1 cellular context compared by ENCODE assay signal in genomic region chr16:58433569-58433951, GRCh38.
TF ChIP-seq lines count a peak whose summit lies in the region.

No MANE protein-coding gene starts in this region.

TF ChIP-seq in K562, 482 proteins besides CTCF, POLR2A, EP300 and RAD21 (continued from another document and continues in another):
- no peak for TF ChIP-seq CEBPZ (IDR thresholded peaks at IDR 0.05; ENCODE audit: borderline replicate concordance, low read depth, low read length)
- TF ChIP-seq, protein P1, sequence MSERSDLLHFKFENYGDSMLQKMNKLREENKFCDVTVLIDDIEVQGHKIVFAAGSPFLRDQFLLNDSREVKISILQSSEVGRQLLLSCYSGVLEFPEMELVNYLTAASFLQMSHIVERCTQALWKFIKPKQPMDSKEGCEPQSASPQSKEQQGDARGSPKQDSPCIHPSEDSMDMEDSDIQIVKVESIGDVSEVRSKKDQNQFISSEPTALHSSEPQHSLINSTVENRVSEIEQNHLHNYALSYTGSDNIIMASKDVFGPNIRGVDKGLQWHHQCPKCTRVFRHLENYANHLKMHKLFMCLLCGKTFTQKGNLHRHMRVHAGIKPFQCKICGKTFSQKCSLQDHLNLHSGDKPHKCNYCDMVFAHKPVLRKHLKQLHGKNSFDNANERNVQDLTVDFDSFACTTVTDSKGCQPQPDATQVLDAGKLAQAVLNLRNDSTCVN (CRISPR knock-in tag; IDR thresholded peaks at IDR 0.05): 0 out of 2 replicates have a peak, but pooled peaks have one; percentile 31
- TF ChIP-seq TCF3 (CRISPR knock-in tag; IDR thresholded peaks at IDR 0.05): no peak
- no peak for TF ChIP-seq PHB2 (IDR thresholded peaks at IDR 0.05; ENCODE audit: low read depth)
- no peak for TF ChIP-seq JUND (IDR thresholded peaks at IDR 0.05; ENCODE audit: borderline replicate concordance, low read depth, low read length)
- peak; percentile 63; the same call in 2 of the 3 replicates for TF ChIP-seq JUND (tag; IDR thresholded peaks at IDR 0.05; ENCODE audit: borderline replicate concordance, low read depth, low read length)
- TF ChIP-seq ZNF324 (CRISPR knock-in tag; IDR thresholded peaks at IDR 0.05): 0 out of 2 replicates have a peak, but pooled peaks have one; percentile 17
- TF ChIP-seq THRB (CRISPR knock-in tag; conservative IDR thresholded peaks at IDR 0.05): peak; percentile 84; the same call in 1 of the 2 replicates
- peak; percentile 53; the same call in 1 of the 2 replicates for TF ChIP-seq ATF4 (CRISPR knock-in tag; IDR thresholded peaks at IDR 0.05)
- TF ChIP-seq, protein P2, sequence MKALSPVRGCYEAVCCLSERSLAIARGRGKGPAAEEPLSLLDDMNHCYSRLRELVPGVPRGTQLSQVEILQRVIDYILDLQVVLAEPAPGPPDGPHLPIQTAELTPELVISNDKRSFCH (CRISPR knock-in tag; IDR thresholded peaks at IDR 0.05): peak; percentile 39; the same call in 1 of the 2 replicates
- TF ChIP-seq, protein P2 (tag; IDR thresholded peaks at IDR 0.05): peak; percentile 92; the same call in 1 of the 2 replicates
- peak; percentile 76 for TF ChIP-seq TAF7 (tag; IDR thresholded peaks at IDR 0.05)
- peak; percentile 99 for TF ChIP-seq ZNF584 (CRISPR knock-in tag; IDR thresholded peaks at IDR 0.05; ENCODE audit: low read depth)
- 0 out of 2 replicates have a peak, but pooled peaks have one; percentile 32 for TF ChIP-seq ZNF830 (CRISPR knock-in tag; IDR thresholded peaks at IDR 0.05)
- TF ChIP-seq ETV1 (tag; conservative IDR thresholded peaks at IDR 0.05; ENCODE audit: low read depth): peak; percentile 34; the same call in 1 of the 2 replicates
- peak; percentile 75 for TF ChIP-seq ILK (tag; IDR thresholded peaks at IDR 0.05; ENCODE audit: borderline replicate concordance, low read depth)
- TF ChIP-seq MEF2D (tag; conservative IDR thresholded peaks at IDR 0.05; ENCODE audit: low read depth): peak; percentile 87
- TF ChIP-seq ZNF79 (CRISPR knock-in tag; IDR thresholded peaks at IDR 0.05; ENCODE audit: low read depth): peak; percentile 75
- no peak for TF ChIP-seq ZNF740 (CRISPR knock-in tag; IDR thresholded peaks at IDR 0.05)
- peak in 1 of 2 experiments; percentile 84; a peak in 2 of 4 replicates for TF ChIP-seq ZNF740 (tag; IDR thresholded peaks at IDR 0.05)
- no peak for TF ChIP-seq DNMT1 (IDR thresholded peaks at IDR 0.05)
- TF ChIP-seq NR2C1 (IDR thresholded peaks at IDR 0.05): no peak
- peak; percentile 74 for TF ChIP-seq NR2C1 (tag; IDR thresholded peaks at IDR 0.05)
- TF ChIP-seq PTTG1 (tag; IDR thresholded peaks at IDR 0.05; ENCODE audit: low read depth): peak; percentile 86
- no peak for TF ChIP-seq ZC3H4 (CRISPR knock-in tag; IDR thresholded peaks at IDR 0.05; ENCODE audit: borderline replicate concordance)
- no peak for TF ChIP-seq FIP1L1 (IDR thresholded peaks at IDR 0.05; ENCODE audit: low read depth, low read length, poor library complexity, severe bottlenecking)
- TF ChIP-seq FOSL1 (tag; conservative IDR thresholded peaks at IDR 0.05): peak; percentile 21; the same call in 1 of the 2 replicates
- TF ChIP-seq ZNF707 (CRISPR knock-in tag; conservative IDR thresholded peaks at IDR 0.05): no peak
- TF ChIP-seq ZNF644 (tag; IDR thresholded peaks at IDR 0.05; ENCODE audit: low read depth): peak; percentile 82
- TF ChIP-seq BACH1 (tag; IDR thresholded peaks at IDR 0.05): peak; percentile 74; the same call in 1 of the 2 replicates
- no peak for TF ChIP-seq MYC (IDR thresholded peaks at IDR 0.05; ENCODE audit: low read depth, low read length)
- TF ChIP-seq MYC (CRISPR knock-in tag; IDR thresholded peaks at IDR 0.05; ENCODE audit: borderline replicate concordance, low read depth): no peak
- TF ChIP-seq ZNF444 (CRISPR knock-in tag; IDR thresholded peaks at IDR 0.05): peak; percentile 42; the same call in 1 of the 2 replicates
- TF ChIP-seq SRF (CRISPR knock-in tag; IDR thresholded peaks at IDR 0.05): no peak
- peak; percentile 88 for TF ChIP-seq GTF2A2 (tag; IDR thresholded peaks at IDR 0.05)
- TF ChIP-seq ZNF175 (CRISPR knock-in tag; IDR thresholded peaks at IDR 0.05; ENCODE audit: low read depth): peak; percentile 99
- TF ChIP-seq ZNF395 (CRISPR knock-in tag; IDR thresholded peaks at IDR 0.05): peak; percentile 99
- TF ChIP-seq GABPA (tag; conservative IDR thresholded peaks at IDR 0.05; ENCODE audit: low read depth): 0 out of 2 replicates have a peak, but pooled peaks have one; percentile 36
- TF ChIP-seq U2AF2 (optimal IDR thresholded peaks at IDR 0.05; ENCODE audit: low read depth, low read length): no peak
- TF ChIP-seq, protein P3, sequence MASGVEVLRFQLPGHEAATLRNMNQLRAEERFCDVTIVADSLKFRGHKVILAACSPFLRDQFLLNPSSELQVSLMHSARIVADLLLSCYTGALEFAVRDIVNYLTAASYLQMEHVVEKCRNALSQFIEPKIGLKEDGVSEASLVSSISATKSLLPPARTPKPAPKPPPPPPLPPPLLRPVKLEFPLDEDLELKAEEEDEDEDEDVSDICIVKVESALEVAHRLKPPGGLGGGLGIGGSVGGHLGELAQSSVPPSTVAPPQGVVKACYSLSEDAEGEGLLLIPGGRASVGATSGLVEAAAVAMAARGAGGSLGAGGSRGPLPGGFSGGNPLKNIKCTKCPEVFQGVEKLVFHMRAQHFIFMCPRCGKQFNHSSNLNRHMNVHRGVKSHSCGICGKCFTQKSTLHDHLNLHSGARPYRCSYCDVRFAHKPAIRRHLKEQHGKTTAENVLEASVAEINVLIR (CRISPR knock-in tag; IDR thresholded peaks at IDR 0.05): peak; percentile 48; the same call in 1 of the 2 replicates
- no peak for TF ChIP-seq PTBP1 (IDR thresholded peaks at IDR 0.05; ENCODE audit: low read depth, low read length)
- peak; percentile 58; the same call in 1 of the 2 replicates for TF ChIP-seq ZNF668 (CRISPR knock-in tag; IDR thresholded peaks at IDR 0.05)
- peak; percentile 59; the same call in 1 of the 2 replicates for TF ChIP-seq ZNF134 (CRISPR knock-in tag; conservative IDR thresholded peaks at IDR 0.05)
- peak in 1 of 2 experiments; percentile 90; a peak in 1 of 4 replicates for TF ChIP-seq TEAD1 (CRISPR knock-in tag; IDR thresholded peaks at IDR 0.05)
- peak; percentile 97 for TF ChIP-seq ZBTB9 (CRISPR knock-in tag; IDR thresholded peaks at IDR 0.05)
- TF ChIP-seq ZFP1 (CRISPR knock-in tag; IDR thresholded peaks at IDR 0.05): peak; percentile 64; the same call in 1 of the 2 replicates
- peak; percentile 87 for TF ChIP-seq ZKSCAN8 (CRISPR knock-in tag; IDR thresholded peaks at IDR 0.05)
- TF ChIP-seq PATZ1 (CRISPR knock-in tag; IDR thresholded peaks at IDR 0.05; ENCODE audit: borderline replicate concordance): peak; percentile 73; the same call in 1 of the 2 replicates
- TF ChIP-seq MITF (IDR thresholded peaks at IDR 0.05): no peak
- peak; percentile 94 for TF ChIP-seq ZNF311 (CRISPR knock-in tag; IDR thresholded peaks at IDR 0.05)
